10 cellular contexts compared by ENCODE assay signal in genomic region chr7:23542752-23543151, GRCh38.
"Had no signal": no experiment of that assay in that cellular context is flagged by ENCODE, and none has a peak within 500 bp of the region (broad histone marks: within the 10 kb centered on the region; RNA-seq: fewer than 3 reads in every experiment).

No MANE protein-coding gene starts in this region.

- H3K9me3 Mint-ChIP-seq: HFFc6 had no signal

- DNase-seq: GM23248, GOT3, H9, HCEC 1CT, HFFc6, IMR-90, KBM-7 had no signal

- H3K27ac ChIP-seq: GM23248, KMS-11 had no signal

- H3K4me3 ChIP-seq: GM23248 had no signal

- H3K27ac Mint-ChIP-seq: H9, HFFc6 had no signal

- FAIRE-seq: H54, HTR-8/SVneo had no signal

- H2AFZ ChIP-seq: GM23248 had no signal

- H3K4me3 Mint-ChIP-seq: H9, HFFc6 had no signal

- H3K4me2 ChIP-seq: KMS-11 had no signal

- H3K9ac ChIP-seq: GM23248, KMS-11 had no signal
